In the genomic region with DNA sequence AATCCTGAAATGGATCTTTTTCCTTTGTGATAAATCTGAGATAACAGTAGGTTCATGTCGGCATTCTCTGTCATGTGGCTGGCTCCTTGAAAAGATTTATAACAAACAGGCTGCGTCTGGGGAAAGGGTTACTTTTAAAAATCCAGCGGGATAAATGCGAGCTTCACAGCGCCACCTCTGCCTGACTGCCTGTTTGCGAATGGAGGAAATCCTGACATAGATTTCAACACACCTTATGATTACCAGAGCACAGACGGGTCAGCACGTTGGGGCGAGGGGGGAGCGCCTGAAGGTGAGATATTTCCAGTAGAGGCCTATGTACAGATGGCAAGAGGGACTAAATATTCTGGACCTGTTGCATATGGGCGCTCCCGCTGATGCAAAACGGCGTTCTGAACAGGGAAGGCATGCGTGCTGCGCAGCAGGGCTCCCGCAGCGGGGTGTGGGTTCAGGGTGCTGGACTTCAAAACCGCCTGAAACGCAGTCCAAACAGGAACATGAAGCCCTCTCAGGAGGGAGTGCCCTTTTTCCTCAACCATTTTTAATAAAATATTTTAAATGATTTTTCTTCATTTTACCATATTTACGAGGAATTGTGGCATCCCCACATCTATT, we compare ENCODE assay signal across 19 cellular contexts.
DNase-seq lines count a peak whose midpoint lies in the region; ATAC-seq, FAIRE-seq and TF ChIP-seq lines count a peak whose summit lies in the region.
"Had no signal": no experiment of that assay in that cellular context is flagged by ENCODE, and none has a peak within 500 bp of the region (broad histone marks: within the 10 kb centered on the region; RNA-seq: fewer than 3 reads in every experiment).

No MANE protein-coding gene starts in this region.

- WGBS in endodermal cell (ENCODE audit: insufficient coverage in 1 of 2, insufficient read length in 1 of 2), 2 experiments = 88 to 93% methylated on average over 13 to 21 of the region's 21 CpGs

- ATAC-seq in HCT116 (peak; percentile 71), GM21737 (IDR thresholded peaks at IDR 0.05; ENCODE audit: unreplicated experiment) (no peak)
- ATAC-seq: stimulated activated naive B cell treated with anti-CD40 and anti-IgM and Interleukin-4, amounts not matched to agents 10 μg/mL and 1 μg/mL and 100 μg/mL, for 72 hours had no signal

- CTCF ChIA-PET in HCT116 (lab: Charles Lee) = interaction anchor here (1.2 kb wide), 1 partner anchor 1097 kb away, joined by 4 read pairs; no protein-coding TSS in a partner anchor

- intact Hi-C loops in HCT116 (cut with micrococcal nuclease) = no loop called here
- intact Hi-C loops in tibial artery (cut with DNase I; ENCODE audit: low total_unique reads) = no loop called here
- intact Hi-C loops in activated T-helper 2 cell treated with anti-CD3 and anti-CD28 coated beads, Interferon-gamma antibody, Interleukin-2, Interleukin-4, amounts not matched to agents 10 μg/mL and 5 μg/mL and 100 μg/mL, durations not matched to agents 14 hours and 24 hours and 36 hours (cut with micrococcal nuclease) = no loop called here

- H3K4me2 ChIP-seq in HCT116 (ENCODE audit: low read length) = peak overlapping the region; percentile 15
- H3K4me2 ChIP-seq in osteoblast (ENCODE audit: insufficient read depth, low read length) = no peak overlapping the region

- H3K9ac ChIP-seq in HCT116 (ENCODE audit: low read length) (no peak overlapping the region), endodermal cell (ENCODE audit: extremely low read depth, low read length, poor library complexity, severe bottlenecking) (no peak overlapping the region)
- H3K9ac ChIP-seq: parathyroid adenoma had no signal

- H3K27me3 ChIP-seq in HCT116 (ENCODE audit: insufficient read depth, low read length) (no peaks in the 10 kb centered on the region), endodermal cell (ENCODE audit: control insufficient read depth, insufficient read depth, low read length, poor library complexity, severe bottlenecking) (no peaks in the 10 kb centered on the region), osteoblast (ENCODE audit: insufficient read depth, low read length) (no peaks in the 10 kb centered on the region), tibial artery (no peaks in the 10 kb centered on the region)

- H4K20me1 ChIP-seq in HCT116 (ENCODE audit: insufficient read depth) (no peaks in the 10 kb centered on the region), osteoblast (ENCODE audit: insufficient read depth, low read length) (no peaks in the 10 kb centered on the region)

- H3K4me3 Mint-ChIP-seq in endodermal cell = no peak overlapping the region
- no peak overlapping the region for H3K4me3 Mint-ChIP-seq in activated T-helper 2 cell treated with anti-CD3 and anti-CD28 coated beads, Interferon-gamma antibody, Interleukin-2, Interleukin-4, amounts not matched to agents 10 μg/mL and 5 μg/mL and 100 μg/mL, durations not matched to agents 14 hours and 24 hours and 36 hours (ENCODE audit: low read depth)
- H3K4me3 Mint-ChIP-seq: activated CD4-positive, alpha-beta T cell treated with anti-CD3 and anti-CD28 coated beads, Interleukin-2, amount 10 ng/mL, durations not matched to agents 24 days and 14 days; IgD-negative memory B cell; memory B cell; stimulated activated naive B cell treated with anti-CD40 and anti-IgM and Interleukin-4, amounts not matched to agents 10 μg/mL and 1 μg/mL and 100 μg/mL, for 72 hours had no signal

- H2AFZ ChIP-seq in HCT116 (ENCODE audit: low read depth, low read length, poor library complexity, severe bottlenecking) (peak overlapping the region; percentile 81), osteoblast (ENCODE audit: low read length) (no peak overlapping the region)
- H2AFZ ChIP-seq: parathyroid adenoma had no signal

- no peak for DNase-seq in D721Med (ENCODE audit: insufficient read length, low spot score)
- no peak for DNase-seq in HCT116 (ENCODE audit: low read depth, low spot score)
- DNase-seq in endodermal cell = peak; percentile 67
- DNase-seq in osteoblast (ENCODE audit: insufficient read length, low spot score, missing footprints) = peak; percentile 15
- no peak for DNase-seq in tibial artery
- DNase-seq in activated T-helper 2 cell treated with anti-CD3 and anti-CD28 coated beads, Interferon-gamma antibody, Interleukin-2, Interleukin-4, amounts not matched to agents 10 μg/mL and 5 μg/mL and 100 μg/mL, durations not matched to agents 14 hours and 24 hours and 36 hours (ENCODE audit: low spot score) = no peak
- DNase-seq: activated CD4-positive, alpha-beta T cell treated with anti-CD3 and anti-CD28 coated beads, Interleukin-2, amount 10 ng/mL, durations not matched to agents 24 days and 14 days; activated effector memory CD4-positive, alpha-beta T cell treated with anti-CD3 and anti-CD28 coated beads, Interleukin-2, amount 50 U/mL, for 16 hours; AML-193; naive B cell; NCI-H748 treated with DMSO at 0.1 percent for 48 hours; SIG-M5; stimulated activated naive B cell treated with anti-CD40 and anti-IgM and Interleukin-4, amounts not matched to agents 10 μg/mL and 1 μg/mL and 100 μg/mL, for 72 hours had no signal

- TF ChIP-seq CTCF in D721Med (IDR thresholded peaks at IDR 0.05; ENCODE audit: insufficient read depth, missing control alignments) = peak; percentile 15
- peak in 2 of 3 experiments; percentile 19 to 32; a peak in 3 of 6 replicates for TF ChIP-seq CTCF in HCT116 (IDR thresholded peaks at IDR 0.05 in 2 of 3, conservative IDR thresholded peaks at IDR 0.05 in 1 of 3; ENCODE audit: borderline replicate concordance in 1 of 3, insufficient read depth in 1 of 3, low read depth in 2 of 3, low read length in 2 of 3)
- TF ChIP-seq CTCF in endodermal cell (conservative IDR thresholded peaks at IDR 0.05) = peak; percentile 59
- TF ChIP-seq CTCF in osteoblast (IDR thresholded peaks at IDR 0.05; ENCODE audit: extremely low read depth, low read depth, low read length) = no peak
- TF ChIP-seq CTCF in tibial artery (IDR thresholded peaks at IDR 0.05) = no peak

- TF ChIP-seq POLR2A in HCT116 (IDR thresholded peaks at IDR 0.05; ENCODE audit: borderline replicate concordance, extremely low read depth, insufficient read depth, insufficient read length) = no peak

- H3K27ac Mint-ChIP-seq in endodermal cell = no peak overlapping the region
- H3K27ac Mint-ChIP-seq in activated T-helper 2 cell treated with anti-CD3 and anti-CD28 coated beads, Interferon-gamma antibody, Interleukin-2, Interleukin-4, amounts not matched to agents 10 μg/mL and 5 μg/mL and 100 μg/mL, durations not matched to agents 14 hours and 24 hours and 36 hours = no peak overlapping the region
- H3K27ac Mint-ChIP-seq: activated CD4-positive, alpha-beta T cell treated with anti-CD3 and anti-CD28 coated beads, Interleukin-2, amount 10 ng/mL, durations not matched to agents 24 days and 14 days; IgD-negative memory B cell; memory B cell; naive B cell; stimulated activated naive B cell treated with anti-CD40 and anti-IgM and Interleukin-4, amounts not matched to agents 10 μg/mL and 1 μg/mL and 100 μg/mL, for 72 hours had no signal

- H3K36me3 ChIP-seq in HCT116 (ENCODE audit: control insufficient read depth in 1 of 2, insufficient read depth in 2 of 2, low read length in 2 of 2) = no peaks in the 10 kb centered on the region
- no peaks in the 10 kb centered on the region for H3K36me3 ChIP-seq in endodermal cell (ENCODE audit: control insufficient read depth, insufficient read depth, low read length)
- no peaks in the 10 kb centered on the region for H3K36me3 ChIP-seq in osteoblast (ENCODE audit: insufficient read depth, low read length)
- no peaks in the 10 kb centered on the region for H3K36me3 ChIP-seq in tibial artery
- H3K36me3 ChIP-seq: thoracic aorta had no signal

- RAD21 ChIA-PET in HCT116 (lab: Charles Lee; ENCODE audit: low non-redundant PET in 1 of 2, low total read pairs in 2 of 2, uncharacterized antibody in 2 of 2, unreplicated experiment in 2 of 2) = interaction anchor here in 1 of 2 experiments (0.7 kb wide), 1 partner anchor 255 kb away, joined by 5 read pairs; no protein-coding TSS in a partner anchor

- H3K4me3 ChIP-seq in HCT116 (replicated peaks in 1 of 2; ENCODE audit: low read depth in 1 of 2, low read length in 2 of 2) = no peak overlapping the region
- peak overlapping the region; percentile 24 for H3K4me3 ChIP-seq in endodermal cell (ENCODE audit: low read length)
- H3K4me3 ChIP-seq in osteoblast (ENCODE audit: insufficient read depth, low read length) = no peak overlapping the region
- H3K4me3 ChIP-seq in tibial artery = no peak overlapping the region
- H3K4me3 ChIP-seq: thoracic aorta had no signal

- no peaks in the 10 kb centered on the region for H3K9me3 ChIP-seq in HCT116 (ENCODE audit: control insufficient read depth in 1 of 2, insufficient read depth in 1 of 2, low read depth in 1 of 2, low read length in 2 of 2)
- H3K9me3 ChIP-seq in endodermal cell (ENCODE audit: control insufficient read depth, low read length) = no peaks in the 10 kb centered on the region
- H3K9me3 ChIP-seq in osteoblast (ENCODE audit: low read depth, low read length) = no peaks in the 10 kb centered on the region
- H3K9me3 ChIP-seq in tibial artery = no peaks in the 10 kb centered on the region
- H3K9me3 ChIP-seq: thoracic aorta had no signal

- H3K27ac ChIP-seq in HCT116 (ENCODE audit: low read depth, low read length) = no peak overlapping the region
- H3K27ac ChIP-seq in endodermal cell (ENCODE audit: low read depth, low read length) = no peak overlapping the region
- H3K27ac ChIP-seq in osteoblast (ENCODE audit: low read depth, low read length) = no peak overlapping the region
- H3K27ac ChIP-seq in tibial artery = no peak overlapping the region
- H3K27ac ChIP-seq: parathyroid adenoma, thoracic aorta had no signal

- POLR2A ChIA-PET in HCT116 (lab: Charles Lee) = no interaction called here

- no peak for FAIRE-seq in D721Med (lab: Jason Lieb, UNC)
- FAIRE-seq: bronchial epithelial cell had no signal

- H3K4me1 ChIP-seq in HCT116 (ENCODE audit: control insufficient read depth in 1 of 2, insufficient read depth in 2 of 2, low read length in 2 of 2) = peaks cover 0 to 5% of the 10 kb centered on the region in 2 experiments; a peak in 2 of 4 replicates
- H3K4me1 ChIP-seq in endodermal cell (ENCODE audit: control insufficient read depth, insufficient read depth, low read length) = no peaks in the 10 kb centered on the region
- no peaks in the 10 kb centered on the region for H3K4me1 ChIP-seq in osteoblast (ENCODE audit: insufficient read depth, low read length)
- no peaks in the 10 kb centered on the region for H3K4me1 ChIP-seq in tibial artery
- H3K4me1 ChIP-seq: parathyroid adenoma had no signal

- no peaks in the 10 kb centered on the region for H3K9me3 Mint-ChIP-seq in endodermal cell
- H3K9me3 Mint-ChIP-seq in activated T-helper 2 cell treated with anti-CD3 and anti-CD28 coated beads, Interferon-gamma antibody, Interleukin-2, Interleukin-4, amounts not matched to agents 10 μg/mL and 5 μg/mL and 100 μg/mL, durations not matched to agents 14 hours and 24 hours and 36 hours = peaks cover 7% of the 10 kb centered on the region
- H3K9me3 Mint-ChIP-seq: activated CD4-positive, alpha-beta T cell treated with anti-CD3 and anti-CD28 coated beads, Interleukin-2, amount 10 ng/mL, durations not matched to agents 24 days and 14 days; memory B cell; stimulated activated naive B cell treated with anti-CD40 and anti-IgM and Interleukin-4, amounts not matched to agents 10 μg/mL and 1 μg/mL and 100 μg/mL, for 72 hours had no signal

- no peaks in the 10 kb centered on the region for H3K79me2 ChIP-seq in HCT116 (ENCODE audit: insufficient read depth, low read length)
- H3K79me2 ChIP-seq in osteoblast (ENCODE audit: insufficient read depth, low read length) = no peaks in the 10 kb centered on the region
- H3K79me2 ChIP-seq: parathyroid adenoma had no signal

- H3K36me3 Mint-ChIP-seq in endodermal cell (ENCODE audit: low read depth) = no peaks in the 10 kb centered on the region
- H3K36me3 Mint-ChIP-seq in activated T-helper 2 cell treated with anti-CD3 and anti-CD28 coated beads, Interferon-gamma antibody, Interleukin-2, Interleukin-4, amounts not matched to agents 10 μg/mL and 5 μg/mL and 100 μg/mL, durations not matched to agents 14 hours and 24 hours and 36 hours (ENCODE audit: low read depth) = no peaks in the 10 kb centered on the region
- H3K36me3 Mint-ChIP-seq: IgD-negative memory B cell; memory B cell; naive B cell; stimulated activated naive B cell treated with anti-CD40 and anti-IgM and Interleukin-4, amounts not matched to agents 10 μg/mL and 1 μg/mL and 100 μg/mL, for 72 hours had no signal

- H3K4me1 Mint-ChIP-seq in endodermal cell = peaks cover 15% of the 10 kb centered on the region
- no peaks in the 10 kb centered on the region for H3K4me1 Mint-ChIP-seq in activated T-helper 2 cell treated with anti-CD3 and anti-CD28 coated beads, Interferon-gamma antibody, Interleukin-2, Interleukin-4, amounts not matched to agents 10 μg/mL and 5 μg/mL and 100 μg/mL, durations not matched to agents 14 hours and 24 hours and 36 hours (ENCODE audit: low read depth)
- H3K4me1 Mint-ChIP-seq: activated CD4-positive, alpha-beta T cell treated with anti-CD3 and anti-CD28 coated beads, Interleukin-2, amount 10 ng/mL, durations not matched to agents 24 days and 14 days; IgD-negative memory B cell; memory B cell; naive B cell; stimulated activated naive B cell treated with anti-CD40 and anti-IgM and Interleukin-4, amounts not matched to agents 10 μg/mL and 1 μg/mL and 100 μg/mL, for 72 hours had no signal

- BruUV-seq in HCT116 (replicated peaks; lab: Mats Ljungman, UMichigan) = no TSS peak

- H3K9me2 ChIP-seq in HCT116 (ENCODE audit: insufficient read depth) = no peaks in the 10 kb centered on the region

- TF ChIP-seq RAD21 in HCT116 (IDR thresholded peaks at IDR 0.05; ENCODE audit: low read depth) = no peak

- H3K27me3 Mint-ChIP-seq in endodermal cell (ENCODE audit: insufficient read depth) = no peaks in the 10 kb centered on the region
- H3K27me3 Mint-ChIP-seq in activated T-helper 2 cell treated with anti-CD3 and anti-CD28 coated beads, Interferon-gamma antibody, Interleukin-2, Interleukin-4, amounts not matched to agents 10 μg/mL and 5 μg/mL and 100 μg/mL, durations not matched to agents 14 hours and 24 hours and 36 hours (ENCODE audit: low read depth) = peaks cover 3% of the 10 kb centered on the region
- H3K27me3 Mint-ChIP-seq: memory B cell had no signal

Comparison
In these comparisons a context has a peak if more than half of its experiments do, and no peak if none do; other contexts are left out.
1. DNase-seq: peak in endodermal cell (single experiment) and osteoblast (single experiment); none in D721Med (single experiment), HCT116 (single experiment), tibial artery (0 of 2) and activated T-helper 2 cell treated with anti-CD3 and anti-CD28 coated beads, Interferon-gamma antibody, Interleukin-2, Interleukin-4, amounts not matched to agents 10 μg/mL and 5 μg/mL and 100 μg/mL, durations not matched to agents 14 hours and 24 hours and 36 hours (single experiment).
2. CTCF ChIP-seq: peak in D721Med (single experiment), HCT116 (2 of 3) and endodermal cell (single experiment); none in osteoblast (single experiment) and tibial artery (0 of 2).